In the genomic region with DNA sequence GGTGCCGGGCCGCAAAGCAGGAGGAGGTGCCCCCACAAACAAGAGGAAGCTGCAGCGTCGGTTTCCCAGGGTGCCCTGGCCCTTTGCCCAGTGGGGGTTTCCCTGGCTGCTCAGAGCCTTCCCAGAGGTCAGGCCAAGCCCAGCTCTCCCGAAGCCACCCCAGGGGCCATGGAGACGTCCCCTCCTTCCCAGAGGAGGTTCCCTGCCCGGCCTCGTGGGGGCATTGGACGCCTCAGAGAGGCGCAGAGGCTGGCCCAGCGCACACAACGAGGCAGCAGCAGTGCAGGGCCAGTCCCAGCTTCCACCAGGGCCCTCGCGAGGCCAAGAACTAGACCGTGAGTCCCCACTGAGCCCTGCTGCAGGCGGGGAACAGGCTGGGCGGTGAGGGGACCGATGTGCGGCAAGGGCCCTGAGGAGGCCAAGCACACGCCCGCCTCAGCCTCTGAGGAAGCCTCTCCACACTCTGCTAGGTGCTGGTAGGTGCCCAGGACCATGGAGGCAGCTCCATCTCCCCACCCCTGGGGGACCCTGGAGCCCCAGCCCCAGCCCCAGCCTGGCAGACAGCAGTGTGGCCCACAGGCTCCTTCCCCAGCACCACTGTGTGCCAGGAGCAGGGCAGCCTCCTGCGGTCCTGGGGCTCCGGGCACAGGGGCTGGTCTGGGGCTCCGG, we compare ENCODE assay signal across 17 cellular contexts. TPM values are rescaled to one million over a fixed set of nuclear protein-coding genes. Genes with fewer than 3 reads are reported as not detected.
DNase-seq lines count a peak whose midpoint lies in the region; ATAC-seq, FAIRE-seq and TF ChIP-seq lines count a peak whose summit lies in the region.
"Had no signal": no experiment of that assay in that cellular context is flagged by ENCODE, and none has a peak within 500 bp of the region (broad histone marks: within the 10 kb centered on the region; RNA-seq: fewer than 3 reads in every experiment).

No MANE protein-coding gene starts in this region.

- H3K9me3 ChIP-seq in BLaER1 (no peaks in the 10 kb centered on the region), GM12878 (replicated peaks; ENCODE audit: control insufficient read depth, insufficient read depth, low read length) (no peaks in the 10 kb centered on the region), mucosa of descending colon (no peaks in the 10 kb centered on the region)
- H3K9me3 ChIP-seq: SJSA1, transverse colon had no signal

- no peak overlapping the region for H2AFZ ChIP-seq in GM12878 (ENCODE audit: control insufficient read depth, low read depth, low read length)
- H2AFZ ChIP-seq: hepatocyte had no signal

- H3K9ac ChIP-seq in BLaER1, result peak overlapping the region; percentile 53
- H3K9ac ChIP-seq in GM12878 (ENCODE audit: control insufficient read depth, insufficient read depth, low read length), result no peak overlapping the region; the same call in 1 of the 2 replicates

- intact Hi-C loops in GM12878 (cut with micrococcal nuclease; ENCODE audit: unreplicated experiment) (no loop called here), mucosa of descending colon (cut with DNase I, micrococcal nuclease) (no loop called here)

- TF ChIP-seq POLR2A in GM12878 (IDR thresholded peaks at IDR 0.05; ENCODE audit: low read depth, low read length) (no peak), H54 (IDR thresholded peaks at IDR 0.05; ENCODE audit: low read depth, low read length) (no peak)

- no TSS peak for BruUV-seq in GM12878 (replicated peaks; lab: Mats Ljungman, UMichigan)

- TF ChIP-seq RAD21 in GM12878 (IDR thresholded peaks at IDR 0.05; ENCODE audit: insufficient read depth, low read depth, low read length), result no peak

- SMC1A ChIA-PET in GM12878 (lab: Charles Lee; ENCODE audit: uncharacterized antibody, unreplicated experiment), result interaction anchor here (1.3 kb wide), 1 partner anchor 7 kb away, joined by 3 read pairs; no protein-coding TSS in a partner anchor

- 28% methylated on average over 22 of the region's 24 CpGs for WGBS in GM12878 (ENCODE audit: insufficient coverage, insufficient replicate concordance, low lambda C conversion rate, missing lambda C conversion rate)

- DNase-seq in GM20000 (ENCODE audit: low spot score), result peak; percentile 60
- DNase-seq in GM12878 (ENCODE audit: low read depth, low spot score), result no peak
- no peak for DNase-seq in mucosa of descending colon
- no peak for DNase-seq in NCI-H128 (lab: John Stamatoyannopoulos, UW; ENCODE audit: unreplicated experiment)
- no peak for DNase-seq in H54 (ENCODE audit: insufficient read length, low spot score)
- DNase-seq in germinal center (ENCODE audit: low spot score), result no peak
- DNase-seq: CD4-positive, CD25-positive, alpha-beta regulatory T cell; HFFc6; NCI-H510A; transverse colon had no signal

- H3K27me3 ChIP-seq in BLaER1 (no peaks in the 10 kb centered on the region), GM12878 (replicated peaks in 1 of 2; ENCODE audit: control insufficient read depth in 2 of 2, insufficient read depth in 2 of 2, low read length in 1 of 2) (peaks cover 0 to under 1% of the 10 kb centered on the region in 2 experiments; a peak in 2 of 4 replicates)
- H3K27me3 ChIP-seq: hepatocyte, SJSA1 had no signal

- ATAC-seq in GM12878, result peak; percentile 41
- peak; percentile 50 for ATAC-seq in mucosa of descending colon
- ATAC-seq in GM19455 (IDR thresholded peaks at IDR 0.05; ENCODE audit: unreplicated experiment), result no peak

- peak overlapping the region; percentile 86 for H3K4me2 ChIP-seq in BLaER1
- no peak overlapping the region for H3K4me2 ChIP-seq in GM12878 (ENCODE audit: control insufficient read depth, insufficient read depth)
- H3K4me2 ChIP-seq: hepatocyte had no signal

- TF ChIP-seq EP300 in GM12878 (IDR thresholded peaks at IDR 0.05; ENCODE audit: borderline replicate concordance in 1 of 2, control insufficient read depth in 1 of 2, low read depth in 2 of 2, low read length in 2 of 2), result no peak

- RAD21 ChIA-PET in GM12878 (lab: Charles Lee; ENCODE audit: unreplicated experiment), result no interaction called here

- POLR2A ChIA-PET in GM12878 (lab: Charles Lee), result no interaction called here

- H4K20me1 ChIP-seq in BLaER1 (peaks cover 100% of the 10 kb centered on the region), GM12878 (ENCODE audit: control insufficient read depth, insufficient read depth) (peaks cover 4% of the 10 kb centered on the region; the same call in 1 of the 2 replicates)

- no peak for FAIRE-seq in GM12878 (lab: Jason Lieb, UNC)
- FAIRE-seq in H54 (lab: Jason Lieb, UNC), result no peak

- H3K79me2 ChIP-seq in GM12878 (ENCODE audit: control insufficient read depth, insufficient read depth, low read length), result no peaks in the 10 kb centered on the region

- H3K36me3 ChIP-seq in BLaER1, result peaks cover 72% of the 10 kb centered on the region
- H3K36me3 ChIP-seq in GM12878 (ENCODE audit: control insufficient read depth in 2 of 2, insufficient read depth in 2 of 2, low read length in 1 of 2), result peaks cover 9 to 17% of the 10 kb centered on the region in 2 experiments
- no peaks in the 10 kb centered on the region for H3K36me3 ChIP-seq in mucosa of descending colon (ENCODE audit: low read depth)

- CTCF ChIA-PET in GM12878 (lab: Yijun Ruan, JAX), result no interaction called here

- H3K4me3 ChIP-seq in BLaER1 (no peak overlapping the region), GM12878 (no peak overlapping the region), mucosa of descending colon (no peak overlapping the region)
- H3K4me3 ChIP-seq: hepatocyte, SJSA1, transverse colon had no signal

- in situ Hi-C loops in GM12878 (cut with MboI), result no loop called here

- peaks cover 98% of the 10 kb centered on the region for H3K4me1 ChIP-seq in BLaER1
- no peaks in the 10 kb centered on the region for H3K4me1 ChIP-seq in GM12878 (ENCODE audit: control insufficient read depth, insufficient read depth, low read length)
- H3K4me1 ChIP-seq in mucosa of descending colon (ENCODE audit: low read depth), result peaks cover 6% of the 10 kb centered on the region
- H3K4me1 ChIP-seq: SJSA1 had no signal

- peak overlapping the region; percentile 73 for H3K27ac ChIP-seq in BLaER1
- no peak overlapping the region for H3K27ac ChIP-seq in GM12878 (ENCODE audit: control insufficient read depth, insufficient read depth)
- H3K27ac ChIP-seq: hepatocyte, SJSA1 had no signal

- no peak for TF ChIP-seq CTCF in GM20000 (IDR thresholded peaks at IDR 0.05; ENCODE audit: extremely low read depth, missing control alignments)
- no peak for TF ChIP-seq CTCF in GM12878 (IDR thresholded peaks at IDR 0.05 in 2 of 3, conservative IDR thresholded peaks at IDR 0.05 in 1 of 3; ENCODE audit: control insufficient read depth in 2 of 3, extremely low read depth in 1 of 3, insufficient read depth in 1 of 3, low read depth in 3 of 3, low read length in 3 of 3)
- TF ChIP-seq CTCF in mucosa of descending colon (IDR thresholded peaks at IDR 0.05), result no peak

RNA-seq across cellular contexts. Expression of a gene that starts 7.0 kb away (rescaled TPM):
- total RNA-seq in GM12878 (2013; cell fraction: nucleolus; rRNA removed), result 0.32 and 0.58 TPM in 2 replicates
- 0.11 and 0.28 TPM in 2 replicates for total RNA-seq in GM12878 (2014; rRNA removed)
- total RNA-seq in GM12878 (2014; rRNA removed; fragmentation: Illumina TruSeq; extraction: Trizol), result 0.09 TPM in 2 replicates
- 0.21 and 0.32 TPM in 2 replicates for total RNA-seq in GM12878 (2021)
- polyA plus RNA-seq in GM12878 (2011; ENCODE audit: low read depth), result 0.37 TPM
- 0.06 and 0.12 TPM in 2 replicates for polyA plus RNA-seq in GM12878 (2011; rRNA removed)
- 0.15 and 0.30 TPM in 2 replicates for polyA plus RNA-seq in GM12878 (2011; cell fraction: cytosol; rRNA removed)
- 1.1 and 1.4 TPM in 2 replicates for polyA plus RNA-seq in GM12878 (2011; cell fraction: nucleus; rRNA removed)
- polyA plus RNA-seq in GM12878 (2012), result 0.85 and 1.1 TPM in 2 replicates
- polyA plus RNA-seq in GM12878 (2014; fragmentation: Illumina TruSeq; extraction: Trizol), result not detected in 2 replicates
- polyA plus RNA-seq in GM12878 (2014; fragmentation: Nextera tagmentation; extraction: Ambion mirVana), result not detected
- 0.16 and 0.20 TPM in 2 replicates for polyA plus RNA-seq in GM12878 (2014; rRNA removed)
- polyA plus RNA-seq in GM12878 (2016; fragmentation: Nextera tagmentation; extraction: Ambion mirVana), result under 1 TPM; 0.08 to 0.13 TPM
- 0.15 and 0.22 TPM in 2 replicates for polyA minus RNA-seq in GM12878 (2011; rRNA and poly(A)+ RNA removed)
- not detected in 2 replicates for polyA minus RNA-seq in GM12878 (2011; cell fraction: cytosol; rRNA and poly(A)+ RNA removed)
- polyA minus RNA-seq in GM12878 (2011; cell fraction: nucleus; rRNA and poly(A)+ RNA removed), result 0.12 and 0.19 TPM in 2 replicates
- 1 to 10 TPM; 1.0 to 10.0 (median 2.9) TPM for total RNA-seq in mucosa of descending colon
- total RNA-seq: HFFc6, MCF 10A, SJSA1 had no signal

RNA-seq across cellular contexts. Expression of a gene that starts 23.4 kb away (rescaled TPM):
- 1.1 and 1.3 TPM in 2 replicates for total RNA-seq in GM12878 (2013; cell fraction: nucleolus; rRNA removed)
- total RNA-seq in GM12878 (2014; rRNA removed), result 0.06 TPM in 1 of 2 replicates, not detected in the other
- total RNA-seq in GM12878 (2014; rRNA removed; fragmentation: Illumina TruSeq; extraction: Trizol), result 0.18 and 0.28 TPM in 2 replicates
- total RNA-seq in GM12878 (2021), result 0.21 and 0.51 TPM in 2 replicates
- polyA plus RNA-seq in GM12878 (2011; ENCODE audit: low read depth), result 0.14 TPM
- polyA plus RNA-seq in GM12878 (2011; rRNA removed), result 1.3 TPM in 2 replicates
- polyA plus RNA-seq in GM12878 (2011; cell fraction: cytosol; rRNA removed), result 2.2 TPM in 2 replicates
- polyA plus RNA-seq in GM12878 (2011; cell fraction: nucleus; rRNA removed), result 2.0 and 2.8 TPM in 2 replicates
- 0.37 and 0.56 TPM in 2 replicates for polyA plus RNA-seq in GM12878 (2012)
- 0.16 TPM in 1 of 2 replicates, not detected in the other for polyA plus RNA-seq in GM12878 (2014; fragmentation: Illumina TruSeq; extraction: Trizol)
- polyA plus RNA-seq in GM12878 (2014; fragmentation: Nextera tagmentation; extraction: Ambion mirVana), result under 1 TPM in 1 of 2 experiments, not detected in 1; 0.11 TPM
- polyA plus RNA-seq in GM12878 (2014; rRNA removed), result 0.06 and 0.35 TPM in 2 replicates
- 1 to 10 TPM in 1 of 2 experiments, under 1 TPM in 1; 0.39 to 1.1 TPM for polyA plus RNA-seq in GM12878 (2016; fragmentation: Nextera tagmentation; extraction: Ambion mirVana)
- 1.2 and 1.7 TPM in 2 replicates for polyA minus RNA-seq in GM12878 (2011; rRNA and poly(A)+ RNA removed)
- 0.67 TPM in 1 of 2 replicates, not detected in the other for polyA minus RNA-seq in GM12878 (2011; cell fraction: cytosol; rRNA and poly(A)+ RNA removed)
- polyA minus RNA-seq in GM12878 (2011; cell fraction: nucleus; rRNA and poly(A)+ RNA removed), result 0.19 and 1.1 TPM in 2 replicates
- total RNA-seq in mucosa of descending colon, result 1 to 10 TPM in 2 of 3 donors, under 1 TPM in 1; 0.12 to 5.1 (median 2.7) TPM
- total RNA-seq: hepatocyte, HFFc6, MCF 10A, SJSA1 had no signal
- polyA plus RNA-seq: hepatocyte had no signal

RNA-seq across cellular contexts. Expression of a gene that starts 29.0 kb away (rescaled TPM):
- not detected in 2 replicates for total RNA-seq in GM12878 (2013; cell fraction: nucleolus; rRNA removed)
- total RNA-seq in GM12878 (2014; rRNA removed), result not detected in 2 replicates
- not detected in 2 replicates for total RNA-seq in GM12878 (2014; rRNA removed; fragmentation: Illumina TruSeq; extraction: Trizol)
- not detected in 2 replicates for total RNA-seq in GM12878 (2021)
- polyA plus RNA-seq in GM12878 (2011; ENCODE audit: low read depth), result not detected
- not detected in 2 replicates for polyA plus RNA-seq in GM12878 (2011; rRNA removed)
- polyA plus RNA-seq in GM12878 (2011; cell fraction: cytosol; rRNA removed), result not detected in 2 replicates
- polyA plus RNA-seq in GM12878 (2011; cell fraction: nucleus; rRNA removed), result not detected in 2 replicates
- not detected in 2 replicates for polyA plus RNA-seq in GM12878 (2012)
- not detected in 2 replicates for polyA plus RNA-seq in GM12878 (2014; fragmentation: Illumina TruSeq; extraction: Trizol)
- polyA plus RNA-seq in GM12878 (2014; fragmentation: Nextera tagmentation; extraction: Ambion mirVana), result not detected
- polyA plus RNA-seq in GM12878 (2014; rRNA removed), result not detected in 2 replicates
- not detected for polyA plus RNA-seq in GM12878 (2016; fragmentation: Nextera tagmentation; extraction: Ambion mirVana)
- not detected in 2 replicates for polyA minus RNA-seq in GM12878 (2011; rRNA and poly(A)+ RNA removed)
- not detected in 2 replicates for polyA minus RNA-seq in GM12878 (2011; cell fraction: cytosol; rRNA and poly(A)+ RNA removed)
- not detected in 2 replicates for polyA minus RNA-seq in GM12878 (2011; cell fraction: nucleus; rRNA and poly(A)+ RNA removed)
- total RNA-seq in mucosa of descending colon, result 1 to 10 TPM; 1.0 to 8.5 (median 4.7) TPM
- total RNA-seq: CD4-positive, CD25-positive, alpha-beta regulatory T cell; dermis microvascular lymphatic vessel endothelial cell; hepatocyte; HFFc6; MCF 10A; SJSA1 had no signal
- polyA plus RNA-seq: CD4-positive, CD25-positive, alpha-beta regulatory T cell; hepatocyte had no signal

RNA-seq across cellular contexts. Expression of a gene that starts 32.1 kb away (rescaled TPM):
- 16.2 and 18.7 TPM in 2 replicates for total RNA-seq in GM12878 (2013; cell fraction: nucleolus; rRNA removed)
- total RNA-seq in GM12878 (2014; rRNA removed) (16.2 and 18.9 TPM in 2 replicates), GM12878 (2014; rRNA removed; fragmentation: Illumina TruSeq; extraction: Trizol) (6.8 and 7.1 TPM in 2 replicates), GM12878 (2021) (22.5 TPM in 2 replicates), mucosa of descending colon (100 to 1,000 TPM; 113 to 296 (median 152) TPM)
- polyA plus RNA-seq in GM12878 (2011; ENCODE audit: low read depth), result 3.2 TPM
- polyA plus RNA-seq in GM12878 (2011; rRNA removed) (6.5 and 17.5 TPM in 2 replicates), GM12878 (2014; fragmentation: Illumina TruSeq; extraction: Trizol) (0.92 and 6.0 TPM in 2 replicates), GM12878 (2014; fragmentation: Nextera tagmentation; extraction: Ambion mirVana) (under 1 TPM; 0.10 to 0.47 TPM), GM12878 (2014; rRNA removed) (25.4 and 28.5 TPM in 2 replicates), GM12878 (2016; fragmentation: Nextera tagmentation; extraction: Ambion mirVana) (10 to 100 TPM; 19.5 to 23.7 TPM)
- polyA plus RNA-seq in GM12878 (2011; cell fraction: cytosol; rRNA removed), result 26.4 and 33.7 TPM in 2 replicates
- polyA plus RNA-seq in GM12878 (2011; cell fraction: nucleus; rRNA removed), result 27.6 and 27.8 TPM in 2 replicates
- polyA plus RNA-seq in GM12878 (2012), result 13.6 and 14.9 TPM in 2 replicates
- polyA minus RNA-seq in GM12878 (2011; rRNA and poly(A)+ RNA removed), result 11.4 and 17.3 TPM in 2 replicates
- 7.8 and 9.6 TPM in 2 replicates for polyA minus RNA-seq in GM12878 (2011; cell fraction: cytosol; rRNA and poly(A)+ RNA removed)
- 7.3 and 8.8 TPM in 2 replicates for polyA minus RNA-seq in GM12878 (2011; cell fraction: nucleus; rRNA and poly(A)+ RNA removed)

RNA-seq across cellular contexts. Expression of a gene that starts 38.7 kb away (rescaled TPM):
- total RNA-seq in GM12878 (2013; cell fraction: nucleolus; rRNA removed), result not detected in 2 replicates
- total RNA-seq in GM12878 (2014; rRNA removed) (not detected in 2 replicates), GM12878 (2014; rRNA removed; fragmentation: Illumina TruSeq; extraction: Trizol) (not detected in 2 replicates), GM12878 (2021) (not detected in 2 replicates), mucosa of descending colon (not detected)
- not detected for polyA plus RNA-seq in GM12878 (2011; ENCODE audit: low read depth)
- polyA plus RNA-seq in GM12878 (2011; rRNA removed) (not detected in 2 replicates), GM12878 (2014; fragmentation: Illumina TruSeq; extraction: Trizol) (not detected in 2 replicates), GM12878 (2014; fragmentation: Nextera tagmentation; extraction: Ambion mirVana) (not detected), GM12878 (2014; rRNA removed) (not detected in 2 replicates), GM12878 (2016; fragmentation: Nextera tagmentation; extraction: Ambion mirVana) (not detected)
- polyA plus RNA-seq in GM12878 (2011; cell fraction: cytosol; rRNA removed), result not detected in 2 replicates
- not detected in 2 replicates for polyA plus RNA-seq in GM12878 (2011; cell fraction: nucleus; rRNA removed)
- polyA plus RNA-seq in GM12878 (2012), result not detected in 2 replicates
- polyA minus RNA-seq in GM12878 (2011; rRNA and poly(A)+ RNA removed), result not detected in 2 replicates
- not detected in 2 replicates for polyA minus RNA-seq in GM12878 (2011; cell fraction: cytosol; rRNA and poly(A)+ RNA removed)
- not detected in 2 replicates for polyA minus RNA-seq in GM12878 (2011; cell fraction: nucleus; rRNA and poly(A)+ RNA removed)
- total RNA-seq: CD4-positive, CD25-positive, alpha-beta regulatory T cell; dermis microvascular lymphatic vessel endothelial cell; hepatocyte; HFFc6; MCF 10A; mesenteric fat pad; SJSA1; transverse colon had no signal
- polyA plus RNA-seq: CD4-positive, CD25-positive, alpha-beta regulatory T cell; hepatocyte had no signal
